ENCODE assay signal across 19 cellular contexts in genomic region chr6:8432614-8433013, GRCh38. TPM values are rescaled to one million over a fixed set of nuclear protein-coding genes. Genes with fewer than 3 reads are reported as not detected.
DNase-seq lines count a peak whose midpoint lies in the region; ATAC-seq and TF ChIP-seq lines count a peak whose summit lies in the region.
"Had no signal": no experiment of that assay in that cellular context is flagged by ENCODE, and none has a peak within 500 bp of the region (broad histone marks: within the 10 kb centered on the region; RNA-seq: fewer than 3 reads in every experiment).

No MANE protein-coding gene starts in this region.

- WGBS in hepatocyte (ENCODE audit: low lambda C conversion rate, missing lambda C conversion rate): 78% methylated on average over 2 of the region's 2 CpGs

- DNase-seq in Caco-2 (no peak), hepatocyte (ENCODE audit: low spot score) (no peak), ureter (ENCODE audit: low spot score) (no peak)
- DNase-seq in stimulated activated CD4-positive, alpha-beta T cell treated with anti-CD3 and anti-CD28 coated beads, Interleukin-4, amount 100 ng/mL, for 1 hour: no peak
- DNase-seq: activated CD4-positive, alpha-beta memory T cell treated with anti-CD3 and anti-CD28 coated beads, Interleukin-2, amount 10 ng/mL, durations not matched to agents 7 days and 5 days; DMS153; left ventricle myocardium inferior; NCI-H2081 treated with DMSO at 0.1 percent for 48 hours; NCI-H526; OCI-M1; substantia nigra had no signal

- CTCF ChIA-PET in Caco-2 (lab: Charles Lee): no interaction called here

- no peaks in the 10 kb centered on the region for H3K9me3 Mint-ChIP-seq in Caco-2 (ENCODE audit: unreplicated experiment)
- H3K9me3 Mint-ChIP-seq: activated CD4-positive, alpha-beta memory T cell treated with anti-CD3 and anti-CD28 coated beads, Interleukin-2, amount 10 ng/mL, durations not matched to agents 7 days and 5 days; dendritic cell treated with granulocyte-macrophage colony-stimulating factor and Interleukin-4, amounts not matched to agents 40 ng/mL and 50 ng/mL, for 4 days; GM23338 had no signal

- no peak for ATAC-seq in GM19452 (IDR thresholded peaks at IDR 0.05; ENCODE audit: unreplicated experiment)
- no peak for ATAC-seq in HG02870 (IDR thresholded peaks at IDR 0.05; ENCODE audit: unreplicated experiment)
- ATAC-seq: esophagus mucosa, GM23338 had no signal

- no peaks in the 10 kb centered on the region for H3K27me3 Mint-ChIP-seq in Caco-2 (ENCODE audit: insufficient read depth, unreplicated experiment)
- H3K27me3 Mint-ChIP-seq: activated CD4-positive, alpha-beta memory T cell treated with anti-CD3 and anti-CD28 coated beads, Interleukin-2, amount 10 ng/mL, durations not matched to agents 7 days and 5 days; dendritic cell treated with granulocyte-macrophage colony-stimulating factor and Interleukin-4, amounts not matched to agents 40 ng/mL and 50 ng/mL, for 4 days had no signal

- intact Hi-C loops in Caco-2 (cut with micrococcal nuclease; ENCODE audit: unreplicated experiment): no loop called here

- H4K20me1 ChIP-seq in SU-DHL-6 (ENCODE audit: low read depth, low read length) (peaks cover 18% of the 10 kb centered on the region), hepatocyte (ENCODE audit: insufficient read depth, poor library complexity, severe bottlenecking) (peaks cover 10% of the 10 kb centered on the region)

- H3K9me3 ChIP-seq in Caco-2: no peaks in the 10 kb centered on the region
- no peaks in the 10 kb centered on the region for H3K9me3 ChIP-seq in SU-DHL-6 (ENCODE audit: insufficient read depth, low read length)
- no peaks in the 10 kb centered on the region for H3K9me3 ChIP-seq in hepatocyte (ENCODE audit: low read depth)
- H3K9me3 ChIP-seq: left ventricle myocardium inferior had no signal

- no TSS peak for BruUV-seq in Caco-2 (replicated peaks; lab: Mats Ljungman, UMichigan)

- peaks cover 36% of the 10 kb centered on the region for H3K36me3 Mint-ChIP-seq in Caco-2 (ENCODE audit: insufficient read depth, unreplicated experiment)

- peak overlapping the region; percentile 90 for H3K4me3 Mint-ChIP-seq in Caco-2 (ENCODE audit: unreplicated experiment)
- H3K4me3 Mint-ChIP-seq: activated CD4-positive, alpha-beta memory T cell treated with anti-CD3 and anti-CD28 coated beads, Interleukin-2, amount 10 ng/mL, durations not matched to agents 7 days and 5 days; dendritic cell treated with granulocyte-macrophage colony-stimulating factor and Interleukin-4, amounts not matched to agents 40 ng/mL and 50 ng/mL, for 4 days had no signal

- H3K27me3 ChIP-seq in ACC112 (ENCODE audit: insufficient read depth, low read length): no peaks in the 10 kb centered on the region
- H3K27me3 ChIP-seq in Caco-2 (replicated peaks; ENCODE audit: control insufficient read depth, insufficient read depth, low read length): no peaks in the 10 kb centered on the region
- H3K27me3 ChIP-seq in SU-DHL-6 (ENCODE audit: low read length): no peaks in the 10 kb centered on the region
- no peaks in the 10 kb centered on the region for H3K27me3 ChIP-seq in hepatocyte

- no peak overlapping the region for H3K27ac ChIP-seq in ACC112 (ENCODE audit: low read depth, low read length)
- no peak overlapping the region for H3K27ac ChIP-seq in SU-DHL-6 (ENCODE audit: low read depth, low read length)
- no peak overlapping the region for H3K27ac ChIP-seq in hepatocyte
- H3K27ac ChIP-seq: left ventricle myocardium inferior, SK-N-MC had no signal

- peak overlapping the region; percentile 12 for H3K27ac Mint-ChIP-seq in Caco-2 (ENCODE audit: unreplicated experiment)
- H3K27ac Mint-ChIP-seq: activated CD4-positive, alpha-beta memory T cell treated with anti-CD3 and anti-CD28 coated beads, Interleukin-2, amount 10 ng/mL, durations not matched to agents 7 days and 5 days; dendritic cell treated with granulocyte-macrophage colony-stimulating factor and Interleukin-4, amounts not matched to agents 40 ng/mL and 50 ng/mL, for 4 days; GM23338 had no signal

- H3K9me2 ChIP-seq in SU-DHL-6 (replicated peaks; ENCODE audit: insufficient read depth, low read length) (no peaks in the 10 kb centered on the region), hepatocyte (replicated peaks; ENCODE audit: insufficient read depth) (no peaks in the 10 kb centered on the region)

- H3K79me2 ChIP-seq in ACC112 (ENCODE audit: control insufficient read depth, insufficient read depth, low read length, unreplicated experiment) (peaks cover 45% of the 10 kb centered on the region), SU-DHL-6 (ENCODE audit: insufficient read depth, low read length) (peaks cover 48% of the 10 kb centered on the region), hepatocyte (peaks cover 49% of the 10 kb centered on the region)

- H3K36me3 ChIP-seq in ACC112 (ENCODE audit: insufficient read depth, low read length) (peaks cover 23% of the 10 kb centered on the region; the same call in 1 of the 2 replicates), Caco-2 (ENCODE audit: control insufficient read depth, insufficient read depth, low read length) (no peaks in the 10 kb centered on the region; the same call in 1 of the 2 replicates), SU-DHL-6 (ENCODE audit: low read length) (peaks cover 35% of the 10 kb centered on the region), hepatocyte (replicated peaks; ENCODE audit: insufficient read depth, low read depth) (no peaks in the 10 kb centered on the region)

- no peak overlapping the region for H3K9ac ChIP-seq in SU-DHL-6 (ENCODE audit: low read length)

- POLR2A ChIA-PET in Caco-2 (lab: Charles Lee): no interaction called here

- H3K4me1 Mint-ChIP-seq in Caco-2 (ENCODE audit: low read depth, unreplicated experiment): peaks cover 26% of the 10 kb centered on the region

- peak overlapping the region; percentile 99 for H3K4me2 ChIP-seq in SU-DHL-6 (ENCODE audit: low read depth, low read length, poor library complexity, severe bottlenecking)
- peak overlapping the region; percentile 86 for H3K4me2 ChIP-seq in hepatocyte

- H2AFZ ChIP-seq in ACC112 (ENCODE audit: low read length, unreplicated experiment) (no peak overlapping the region), SU-DHL-6 (ENCODE audit: low read depth, low read length, severe bottlenecking) (no peak overlapping the region), hepatocyte (no peak overlapping the region)
- H2AFZ ChIP-seq: GM23338 had no signal

- H3K4me3 ChIP-seq in ACC112 (ENCODE audit: low read depth, low read length) (peak overlapping the region; percentile 92), Caco-2 (ENCODE audit: low read depth, low read length) (no peak overlapping the region), SU-DHL-6 (ENCODE audit: insufficient read depth, low read length, poor library complexity, severe bottlenecking) (no peak overlapping the region), hepatocyte (no peak overlapping the region)

- TF ChIP-seq CTCF in Caco-2 (IDR thresholded peaks at IDR 0.05; ENCODE audit: insufficient read depth in 1 of 2, low read depth in 1 of 2, low read length in 1 of 2, severe bottlenecking in 1 of 2, unreplicated experiment in 1 of 2) (no peak), SU-DHL-6 (IDR thresholded peaks at IDR 0.05; ENCODE audit: insufficient read depth, low read length, poor library complexity, severe bottlenecking) (no peak), hepatocyte (IDR thresholded peaks at IDR 0.05; ENCODE audit: poor library complexity) (no peak)

- peaks cover 5% of the 10 kb centered on the region; the same call in 1 of the 2 replicates for H3F3A ChIP-seq in SU-DHL-6 (ENCODE audit: insufficient read depth)

- H3K4me1 ChIP-seq in ACC112 (ENCODE audit: control insufficient read depth, insufficient read depth, low read length, unreplicated experiment) (peaks cover 26% of the 10 kb centered on the region), Caco-2 (peaks cover 28% of the 10 kb centered on the region), hepatocyte (ENCODE audit: insufficient read depth) (peaks cover 20% of the 10 kb centered on the region)

RNA-seq across cellular contexts. Expression of gene SLC35B3, which starts 2.7 kb away (rescaled TPM):
- total RNA-seq in Caco-2 (2022) (38.7 and 41.3 TPM in 2 replicates), hepatocyte (29.1 and 31.5 TPM in 2 replicates), ureter (20.8 TPM)
- polyA plus RNA-seq in hepatocyte: 31.5 and 38.8 TPM in 2 replicates
